In genomic region chr16:85551319-85551978, GRCh38 we compare ENCODE assay signal across 11 cellular contexts.
DNase-seq lines count a peak whose midpoint lies in the region; ATAC-seq and TF ChIP-seq lines count a peak whose summit lies in the region.
"Had no signal": no experiment of that assay in that cellular context is flagged by ENCODE, and none has a peak within 500 bp of the region (broad histone marks: within the 10 kb centered on the region; RNA-seq: fewer than 3 reads in every experiment).

No MANE protein-coding gene starts in this region.

- no peak for ATAC-seq in CD4-positive, alpha-beta T cell (ENCODE audit: poor library complexity)
- no peak for ATAC-seq in natural killer cell treated with Interleukin-12 subunit alpha and Interleukin-12 subunit beta and Interleukin-15 and Interleukin-18, amount 100 ng/mL, for 72 hours
- ATAC-seq in GM18861 (IDR thresholded peaks at IDR 0.05; ENCODE audit: unreplicated experiment), result no peak
- no peak for ATAC-seq in GM18505 (IDR thresholded peaks at IDR 0.05; ENCODE audit: unreplicated experiment)

- no peaks in the 10 kb centered on the region for H3K27me3 ChIP-seq in CD4-positive, alpha-beta T cell (ENCODE audit: control insufficient read depth, insufficient read depth, low read length)

- TF ChIP-seq CTCF in CD4-positive, alpha-beta T cell (IDR thresholded peaks at IDR 0.05), result no peak

- H3K27me3 Mint-ChIP-seq in CD4-positive, alpha-beta T cell, result no peaks in the 10 kb centered on the region
- H3K27me3 Mint-ChIP-seq in activated naive CD8-positive, alpha-beta T cell, result no peaks in the 10 kb centered on the region
- H3K27me3 Mint-ChIP-seq in natural killer cell treated with Interleukin-12 subunit alpha and Interleukin-12 subunit beta and Interleukin-15 and Interleukin-18, amount 100 ng/mL, for 72 hours, result no peaks in the 10 kb centered on the region

- POLR2A ChIA-PET in CD4-positive, alpha-beta T cell (lab: Charles Lee), result no interaction called here

- no peak overlapping the region for H3K27ac ChIP-seq in CD4-positive, alpha-beta T cell (ENCODE audit: low read depth, low read length)
- H3K27ac ChIP-seq: prostate gland had no signal

- no peaks in the 10 kb centered on the region for H3K9me3 Mint-ChIP-seq in CD4-positive, alpha-beta T cell
- no peaks in the 10 kb centered on the region for H3K9me3 Mint-ChIP-seq in activated naive CD8-positive, alpha-beta T cell (ENCODE audit: low read depth)
- no peaks in the 10 kb centered on the region for H3K9me3 Mint-ChIP-seq in natural killer cell treated with Interleukin-12 subunit alpha and Interleukin-12 subunit beta and Interleukin-15 and Interleukin-18, amount 100 ng/mL, for 72 hours
- H3K9me3 Mint-ChIP-seq: H9 had no signal

- peaks cover 16% of the 10 kb centered on the region for H3K36me3 Mint-ChIP-seq in CD4-positive, alpha-beta T cell (ENCODE audit: low read depth)
- H3K36me3 Mint-ChIP-seq in activated naive CD8-positive, alpha-beta T cell, result no peaks in the 10 kb centered on the region
- H3K36me3 Mint-ChIP-seq in natural killer cell treated with Interleukin-12 subunit alpha and Interleukin-12 subunit beta and Interleukin-15 and Interleukin-18, amount 100 ng/mL, for 72 hours, result peaks cover 8% of the 10 kb centered on the region

- H3K4me1 Mint-ChIP-seq in CD4-positive, alpha-beta T cell (ENCODE audit: low read depth), result peaks cover 19% of the 10 kb centered on the region
- H3K4me1 Mint-ChIP-seq in activated naive CD8-positive, alpha-beta T cell (ENCODE audit: low read depth), result peaks cover 24% of the 10 kb centered on the region
- H3K4me1 Mint-ChIP-seq in natural killer cell treated with Interleukin-12 subunit alpha and Interleukin-12 subunit beta and Interleukin-15 and Interleukin-18, amount 100 ng/mL, for 72 hours (ENCODE audit: low read depth in 2 of 2), result peaks cover 15 to 19% of the 10 kb centered on the region in 2 donors

- TF ChIP-seq POLR2A in GM18505 (IDR thresholded peaks at IDR 0.05; ENCODE audit: borderline replicate concordance, extremely low read depth, insufficient read depth, insufficient read length), result no peak

- H3K27ac Mint-ChIP-seq in CD4-positive, alpha-beta T cell, result no peak overlapping the region
- peak overlapping the region; percentile 92 for H3K27ac Mint-ChIP-seq in activated naive CD8-positive, alpha-beta T cell
- peak overlapping the region; percentile 58 to 70 for H3K27ac Mint-ChIP-seq in natural killer cell treated with Interleukin-12 subunit alpha and Interleukin-12 subunit beta and Interleukin-15 and Interleukin-18, amount 100 ng/mL, for 72 hours
- H3K27ac Mint-ChIP-seq: H9 had no signal

- intact Hi-C loops in CD4-positive, alpha-beta T cell (cut with DNase I, micrococcal nuclease), result no loop called here

- no peak for DNase-seq in CD4-positive, alpha-beta T cell
- DNase-seq in H4 (ENCODE audit: low spot score), result peak; percentile 45
- DNase-seq in natural killer cell treated with Interleukin-12 subunit alpha and Interleukin-12 subunit beta and Interleukin-15 and Interleukin-18, amount 100 ng/mL, for 72 hours (ENCODE audit: low spot score), result no peak
- DNase-seq in cerebellar nuclear complex (lab: John Stamatoyannopoulos, UW), result no peak
- DNase-seq in germinal center (ENCODE audit: low spot score), result no peak
- DNase-seq: H9, NCI-H1048 had no signal

- H3K9me3 ChIP-seq in CD4-positive, alpha-beta T cell (ENCODE audit: control insufficient read depth, low read length), result no peaks in the 10 kb centered on the region
- H3K9me3 ChIP-seq: prostate gland had no signal

- H3K4me3 Mint-ChIP-seq in CD4-positive, alpha-beta T cell, result peak overlapping the region; percentile 59
- peak overlapping the region; percentile 80 for H3K4me3 Mint-ChIP-seq in activated naive CD8-positive, alpha-beta T cell
- H3K4me3 Mint-ChIP-seq in natural killer cell treated with Interleukin-12 subunit alpha and Interleukin-12 subunit beta and Interleukin-15 and Interleukin-18, amount 100 ng/mL, for 72 hours, result peak overlapping the region; percentile 66

- CTCF ChIA-PET in CD4-positive, alpha-beta T cell (lab: Charles Lee), result interaction anchor here (0.9 to 2.2 kb wide), 2 partner anchors 59 to 64 kb away, joined by 3 to 6 read pairs; no protein-coding TSS in a partner anchor
